In genomic region chr10:99470327-99470726, GRCh38 we compare ENCODE assay signal across 30 cellular contexts.
"Had no signal": no experiment of that assay in that cellular context is flagged by ENCODE, and none has a peak within 500 bp of the region (broad histone marks: within the 10 kb centered on the region; RNA-seq: fewer than 3 reads in every experiment).

No MANE protein-coding gene starts in this region.

- H3K4me1 ChIP-seq: breast epithelium, colonic mucosa had no signal

- H3K36me3 ChIP-seq: breast epithelium, colonic mucosa, MG63 had no signal

- ATAC-seq: activated CD4-positive, CD25-positive, alpha-beta regulatory T cell treated with anti-CD3 and anti-CD28 coated beads, Interleukin-2, amount 50 U/mL, for 24 hours; activated CD8-positive, alpha-beta T cell treated with anti-CD3 and anti-CD28 coated beads, Interleukin-2, amount 10 ng/mL, durations not matched to agents 7 days and 5 days; Panc1; Right ventricle myocardium inferior; T-cell had no signal

- H3K9me3 ChIP-seq: breast epithelium, colonic mucosa, MG63 had no signal

- H3K27ac ChIP-seq: breast epithelium, colonic mucosa, SK-N-MC had no signal

- H3K27me3 ChIP-seq: colonic mucosa, MG63 had no signal

- H3K4me3 ChIP-seq: breast epithelium, colonic mucosa, MG63, SK-N-MC had no signal

- DNase-seq: activated CD4-positive, alpha-beta T cell treated with anti-CD3 and anti-CD28 coated beads for 48 hours; activated CD4-positive, alpha-beta T cell treated with anti-CD3 and anti-CD28 coated beads, Interleukin-2, amount 50 U/mL, for 4 hours; activated CD8-positive, alpha-beta memory T cell treated with anti-CD3 and anti-CD28 coated beads, Interleukin-2, amount 50 U/mL, for 48 hours; activated CD8-positive, alpha-beta T cell treated with anti-CD3 and anti-CD28 coated beads, Interleukin-2, amount 10 ng/mL, durations not matched to agents 7 days and 5 days; activated effector memory CD4-positive, alpha-beta T cell treated with Interleukin-2 at 50 U/mL for 16 hours; activated naive CD4-positive, alpha-beta T cell; activated T-cell treated with anti-CD3 and anti-CD28 coated beads, Interleukin-2, amount 50 U/mL, for 1 hour; aorta; caudate nucleus; colonic mucosa; MG63; MV-4-11; NCI-H1105; NCI-H1436; NCI-H1694 treated with DMSO at 0.1 percent for 48 hours; NCI-H2081; NCI-H2171; NCI-H2227 treated with DMSO at 0.1 percent for 48 hours; NCI-H446 treated with DMSO at 0.1 percent for 48 hours; NCI-H524 treated with DMSO at 0.1 percent for 48 hours; NCI-H774; RPMI8226; T-cell; T-helper 2 cell; T1000 had no signal
